ENCODE assay signal across 1 cellular context in genomic region chr19:17718988-17719711, GRCh38.
TF ChIP-seq lines count a peak whose summit lies in the region.

MAP1S (plus strand) TSS chr19:17719480; CDS start chr19:17719503, 23 bp downstream.

TF ChIP-seq in Ishikawa, 13 proteins besides CTCF, POLR2A, EP300 and RAD21 (continued from another document):
- TF ChIP-seq EGR1 (IDR thresholded peaks at IDR 0.05) (no peak), NFIC (IDR thresholded peaks at IDR 0.05) (no peak), FOXM1 (IDR thresholded peaks at IDR 0.05; ENCODE audit: borderline replicate concordance, low read depth) (no peak)
TF ChIP-seq in Ishikawa: peak in this region for 5.
